ENCODE assay signal across 30 cellular contexts in genomic region chr7:136117539-136117938, GRCh38.
"Had no signal": no experiment of that assay in that cellular context is flagged by ENCODE, and none has a peak within 500 bp of the region (broad histone marks: within the 10 kb centered on the region; RNA-seq: fewer than 3 reads in every experiment).

No MANE protein-coding gene starts in this region.

- H3K4me1 ChIP-seq: body of pancreas, breast epithelium, SJCRH30 had no signal

- H3K4me2 ChIP-seq: KMS-11 had no signal

- H3K36me3 Mint-ChIP-seq: activated naive CD8-positive, alpha-beta T cell treated with anti-CD3 and anti-CD28 coated beads for 36 hours had no signal

- H3K9ac ChIP-seq: KMS-11 had no signal

- H3K27ac Mint-ChIP-seq: activated CD4-positive, alpha-beta T cell treated with anti-CD3 and anti-CD28 coated beads, Interleukin-2, amount 10 ng/mL, durations not matched to agents 24 days and 14 days; activated CD8-positive, alpha-beta T cell treated with anti-CD3 and anti-CD28 coated beads for 36 hours; activated naive CD8-positive, alpha-beta T cell treated with anti-CD3 and anti-CD28 coated beads for 36 hours; activated T-cell treated with anti-CD3 and anti-CD28 coated beads, Interleukin-2, amount 50 U/mL, for 72 hours; activated T-helper 17 cell treated with anti-CD3 and anti-CD28 coated beads, Interleukin-2, amount 50 U/mL, for 72 hours had no signal

- H3K4me1 Mint-ChIP-seq: activated CD4-positive, alpha-beta T cell treated with anti-CD3 and anti-CD28 coated beads, Interleukin-2, amount 10 ng/mL, durations not matched to agents 24 days and 14 days had no signal

- H3K36me3 ChIP-seq: breast epithelium, SJCRH30, WERI-Rb-1 had no signal

- H3K9me3 ChIP-seq: body of pancreas, breast epithelium, SJCRH30 had no signal

- H3K27me3 Mint-ChIP-seq: activated CD4-positive, alpha-beta T cell treated with anti-CD3 and anti-CD28 coated beads, Interleukin-2, amount 10 ng/mL, durations not matched to agents 24 days and 14 days; activated CD8-positive, alpha-beta T cell treated with anti-CD3 and anti-CD28 coated beads for 36 hours; activated naive CD8-positive, alpha-beta T cell treated with anti-CD3 and anti-CD28 coated beads for 36 hours; activated T-helper 17 cell treated with anti-CD3 and anti-CD28 coated beads, Interleukin-2, amount 50 U/mL, for 72 hours had no signal

- H3K27me3 ChIP-seq: body of pancreas, breast epithelium, SJCRH30 had no signal

- H3K9me3 Mint-ChIP-seq: activated CD4-positive, alpha-beta T cell treated with anti-CD3 and anti-CD28 coated beads, Interleukin-2, amount 10 ng/mL, durations not matched to agents 24 days and 14 days; activated naive CD8-positive, alpha-beta T cell treated with anti-CD3 and anti-CD28 coated beads for 36 hours; activated T-helper 17 cell treated with anti-CD3 and anti-CD28 coated beads, Interleukin-2, amount 50 U/mL, for 72 hours had no signal

- H3K27ac ChIP-seq: body of pancreas, breast epithelium, KMS-11, SJCRH30, SK-N-MC, WERI-Rb-1 had no signal

- H3K4me3 Mint-ChIP-seq: activated CD4-positive, alpha-beta T cell treated with anti-CD3 and anti-CD28 coated beads, Interleukin-2, amount 10 ng/mL, durations not matched to agents 24 days and 14 days; activated CD8-positive, alpha-beta T cell treated with anti-CD3 and anti-CD28 coated beads for 36 hours; activated naive CD8-positive, alpha-beta T cell treated with anti-CD3 and anti-CD28 coated beads for 36 hours; activated T-cell treated with anti-CD3 and anti-CD28 coated beads, Interleukin-2, amount 50 U/mL, for 72 hours; activated T-helper 17 cell treated with anti-CD3 and anti-CD28 coated beads, Interleukin-2, amount 50 U/mL, for 72 hours had no signal

- ATAC-seq: activated CD8-positive, alpha-beta T cell treated with anti-CD3 and anti-CD28 coated beads for 36 hours; activated T-cell treated with anti-CD3 and anti-CD28 coated beads, Interleukin-2, amount 50 U/mL, for 72 hours; activated T-helper 17 cell treated with anti-CD3 and anti-CD28 coated beads, Interleukin-2, amount 50 U/mL, for 72 hours; body of pancreas had no signal

- FAIRE-seq: astrocyte had no signal

- H3K4me3 ChIP-seq: body of pancreas, breast epithelium, SJCRH30, SK-N-MC had no signal

- DNase-seq: activated CD4-positive, alpha-beta T cell treated with anti-CD3 and anti-CD28 coated beads, Interleukin-2, amount 10 ng/mL, durations not matched to agents 24 days and 14 days; activated CD4-positive, alpha-beta T cell treated with anti-CD3 and anti-CD28 coated beads, Interleukin-2, amount 50 U/mL, for 4 hours; activated CD4-positive, CD25-positive, alpha-beta regulatory T cell; activated CD8-positive, alpha-beta T cell treated with anti-CD3 and anti-CD28 coated beads for 36 hours; activated effector memory CD4-positive, alpha-beta T cell treated with anti-CD3 and anti-CD28 coated beads, Interleukin-2, amount 50 U/mL, for 16 hours; activated naive CD4-positive, alpha-beta T cell; activated naive CD4-positive, alpha-beta T cell treated with anti-CD3 and anti-CD28 coated beads, Interleukin-2, amount 50 U/mL, for 16 hours; activated naive CD8-positive, alpha-beta T cell treated with anti-CD3 and anti-CD28 coated beads for 36 hours; activated T-cell treated with anti-CD3 and anti-CD28 coated beads, Interleukin-2, amount 50 U/mL, for 1 hour; activated T-cell treated with anti-CD3 and anti-CD28 coated beads, Interleukin-2, amount 50 U/mL, for 72 hours; amygdala; body of pancreas; NCI-H1092 treated with DMSO at 0.1 percent for 48 hours; NCI-H1417 treated with DMSO at 0.1 percent for 48 hours; NCI-H187 treated with DMSO at 0.1 percent for 48 hours; NCI-H2081; NCI-H2171 treated with DMSO at 0.1 percent for 48 hours; NCI-H2227 treated with DMSO at 0.1 percent for 48 hours; NCI-H446; NCI-H510A treated with DMSO at 0.1 percent for 48 hours; OCI-M1; Right ventricle myocardium superior; SJCRH30; T1000; WERI-Rb-1 had no signal
